In the genomic region with DNA sequence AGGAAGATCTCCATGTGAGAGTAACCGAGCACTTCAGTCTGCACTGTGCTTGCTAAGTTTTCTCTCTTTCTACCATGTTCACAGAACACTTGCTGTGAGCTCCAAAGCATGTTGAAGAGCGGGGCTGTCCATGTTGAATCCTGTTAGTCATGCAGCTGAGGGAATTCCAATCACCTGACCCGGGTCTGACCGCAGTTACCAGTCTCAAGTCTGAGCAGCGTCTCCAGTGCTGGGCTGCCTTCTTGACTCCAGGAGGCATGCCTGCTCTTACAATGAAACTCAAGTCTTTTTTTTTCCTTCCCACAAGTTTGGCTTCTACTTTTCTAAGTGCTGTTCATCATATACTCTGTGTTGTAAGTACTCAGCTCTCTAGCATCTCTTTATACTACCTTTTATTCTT, we compare ENCODE assay signal across 13 cellular contexts. TPM values are rescaled to one million over a fixed set of nuclear protein-coding genes. Genes with fewer than 3 reads are reported as not detected.
DNase-seq lines count a peak whose midpoint lies in the region; FAIRE-seq and TF ChIP-seq lines count a peak whose summit lies in the region.
"Had no signal": no experiment of that assay in that cellular context is flagged by ENCODE, and none has a peak within 500 bp of the region (broad histone marks: within the 10 kb centered on the region; RNA-seq: fewer than 3 reads in every experiment).

No MANE protein-coding gene starts in this region.

- no peaks in the 10 kb centered on the region for H3K27me3 ChIP-seq in kidney epithelial cell (ENCODE audit: control insufficient read depth, insufficient read depth, low read length)

- CTCF ChIA-PET in activated naive CD4-positive, alpha-beta T cell treated with anti-CD3 and anti-CD28 coated beads for 36 hours (lab: Charles Lee) = interaction anchor here (0.6 to 1.2 kb wide), 5 partner anchors 35 to 624 kb away, joined by 3 to 6 read pairs (median 3); no protein-coding TSS in a partner anchor

- H3K27me3 Mint-ChIP-seq in CD14-positive monocyte (ENCODE audit: low read depth in 3 of 3) = peaks cover 49 to 68% (median 53%) of the 10 kb centered on the region in 3 donors
- H3K27me3 Mint-ChIP-seq in activated naive CD4-positive, alpha-beta T cell treated with anti-CD3 and anti-CD28 coated beads for 36 hours (ENCODE audit: low read depth) = peaks cover 8% of the 10 kb centered on the region

- H3K36me3 ChIP-seq in kidney epithelial cell (ENCODE audit: control insufficient read depth, insufficient read depth, low read length) = no peaks in the 10 kb centered on the region

- H3K27ac Mint-ChIP-seq in CD14-positive monocyte = no peak overlapping the region
- H3K27ac Mint-ChIP-seq in activated naive CD4-positive, alpha-beta T cell treated with anti-CD3 and anti-CD28 coated beads for 36 hours = no peak overlapping the region
- H3K27ac Mint-ChIP-seq: activated naive CD8-positive, alpha-beta T cell; CD4-positive, alpha-beta T cell had no signal

- H3K36me3 Mint-ChIP-seq in CD14-positive monocyte = no peaks in the 10 kb centered on the region
- H3K36me3 Mint-ChIP-seq in activated naive CD4-positive, alpha-beta T cell treated with anti-CD3 and anti-CD28 coated beads for 36 hours (ENCODE audit: low read depth) = no peaks in the 10 kb centered on the region
- H3K36me3 Mint-ChIP-seq: activated naive CD8-positive, alpha-beta T cell had no signal

- peak overlapping the region in 1 of 2 donors; percentile 43 for H3K4me3 Mint-ChIP-seq in CD14-positive monocyte
- H3K4me3 Mint-ChIP-seq in activated naive CD4-positive, alpha-beta T cell treated with anti-CD3 and anti-CD28 coated beads for 36 hours = no peak overlapping the region
- H3K4me3 Mint-ChIP-seq: activated naive CD8-positive, alpha-beta T cell; CD4-positive, alpha-beta T cell had no signal

- TF ChIP-seq CTCF in AG09309 (IDR thresholded peaks at IDR 0.05; ENCODE audit: control insufficient read depth, insufficient read depth, low read depth, low read length, missing control alignments) (peak; percentile 49), kidney epithelial cell (IDR thresholded peaks at IDR 0.05; ENCODE audit: insufficient read depth, low read length, poor library complexity, severe bottlenecking) (peak; percentile 56), CD14-positive monocyte (IDR thresholded peaks at IDR 0.05) (no peak)

- peaks cover 5% of the 10 kb centered on the region for H3K4me1 Mint-ChIP-seq in CD14-positive monocyte
- peaks cover 31% of the 10 kb centered on the region for H3K4me1 Mint-ChIP-seq in activated naive CD4-positive, alpha-beta T cell treated with anti-CD3 and anti-CD28 coated beads for 36 hours (ENCODE audit: low read depth)

- DNase-seq in AG09309 (ENCODE audit: low read depth) = peak; percentile 87
- peak; percentile 92 for DNase-seq in HTR-8/SVneo (ENCODE audit: insufficient read length, low spot score)
- peak; percentile 98 for DNase-seq in astrocyte of the hippocampus (ENCODE audit: low read depth, low spot score)
- peak; percentile 98 for DNase-seq in kidney epithelial cell (ENCODE audit: low read depth)
- DNase-seq in NCI-H446 treated with DMSO at 0.1 percent for 48 hours (lab: John Stamatoyannopoulos, UW) = no peak
- DNase-seq in NCI-H1417 treated with DMSO at 0.1 percent for 48 hours (lab: John Stamatoyannopoulos, UW) = no peak
- no peak for DNase-seq in CD14-positive monocyte (ENCODE audit: low spot score)
- no peak for DNase-seq in activated naive CD4-positive, alpha-beta T cell treated with anti-CD3 and anti-CD28 coated beads for 36 hours
- DNase-seq: activated CD4-positive, alpha-beta T cell treated with anti-CD3 and anti-CD28 coated beads for 4 hours; CD4-positive, alpha-beta T cell; NCI-H1436 treated with DMSO at 0.1 percent for 48 hours had no signal

- H3K4me3 ChIP-seq in AG09309 (ENCODE audit: control insufficient read depth, low read depth, low read length) (no peak overlapping the region), kidney epithelial cell (ENCODE audit: low read depth, low read length) (no peak overlapping the region)

- no peaks in the 10 kb centered on the region for H3K9me3 Mint-ChIP-seq in CD14-positive monocyte
- no peaks in the 10 kb centered on the region for H3K9me3 Mint-ChIP-seq in activated naive CD4-positive, alpha-beta T cell treated with anti-CD3 and anti-CD28 coated beads for 36 hours
- H3K9me3 Mint-ChIP-seq: CD4-positive, alpha-beta T cell had no signal

- FAIRE-seq in HTR-8/SVneo (lab: Jason Lieb, UNC) = peak; percentile 86
- FAIRE-seq: frontal cortex had no signal

- intact Hi-C loops in CD14-positive monocyte (cut with micrococcal nuclease) = no loop called here
- intact Hi-C loops in activated naive CD4-positive, alpha-beta T cell treated with anti-CD3 and anti-CD28 coated beads for 36 hours (cut with micrococcal nuclease) = no loop called here

RNA-seq across cellular contexts. Expression of gene HOXB1, which starts 44.3 kb away (rescaled TPM):
- total RNA-seq in kidney epithelial cell = not detected in 2 replicates
- not detected for polyA plus RNA-seq in CD14-positive monocyte
- not detected for total RNA-seq in activated naive CD4-positive, alpha-beta T cell treated with anti-CD3 and anti-CD28 coated beads for 36 hours
- total RNA-seq: CD4-positive, alpha-beta T cell; frontal cortex had no signal

RNA-seq across cellular contexts. Expression of gene SKAP1, which starts 56.5 kb away (rescaled TPM):
- total RNA-seq in kidney epithelial cell = 3.6 and 5.6 TPM in 2 replicates
- 1 to 10 TPM in 1 of 2 donors, under 1 TPM in 1; 0.52 to 1.0 TPM for polyA plus RNA-seq in CD14-positive monocyte
- 10 to 100 TPM; 60.3 to 60.5 TPM for total RNA-seq in activated naive CD4-positive, alpha-beta T cell treated with anti-CD3 and anti-CD28 coated beads for 36 hours

RNA-seq across cellular contexts. Expression of gene HOXB2, which starts 58.4 kb away (rescaled TPM):
- total RNA-seq in kidney epithelial cell = 15.2 and 24.6 TPM in 2 replicates
- polyA plus RNA-seq in CD14-positive monocyte = 1 to 10 TPM; 1.6 to 3.8 TPM
- 10 to 100 TPM; 15.6 to 18.2 TPM for total RNA-seq in activated naive CD4-positive, alpha-beta T cell treated with anti-CD3 and anti-CD28 coated beads for 36 hours
- total RNA-seq: frontal cortex had no signal

Comparison
In these comparisons a context has a peak if more than half of its experiments do, and no peak if none do; other contexts are left out.
1. DNase-seq: peak in AG09309 (single experiment), HTR-8/SVneo (single experiment), astrocyte of the hippocampus (single experiment) and kidney epithelial cell (single experiment); none in NCI-H446 treated with DMSO at 0.1 percent for 48 hours (single experiment), NCI-H1417 treated with DMSO at 0.1 percent for 48 hours (single experiment), CD14-positive monocyte (single experiment) and activated naive CD4-positive, alpha-beta T cell treated with anti-CD3 and anti-CD28 coated beads for 36 hours (single experiment).